Comparison of ENCODE assay signal across 10 cellular contexts in genomic region chrX:65705439-65705838, GRCh38. TPM values are rescaled to one million over a fixed set of nuclear protein-coding genes. Genes with fewer than 3 reads are reported as not detected.
A peak's percentile ranks its signal among the peaks of the same experiment; 100 is the strongest.
DNase-seq lines count a peak whose midpoint lies in the region; ATAC-seq and TF ChIP-seq lines count a peak whose summit lies in the region.
"Had no signal": no experiment of that assay in that cellular context is flagged by ENCODE, and none has a peak within 500 bp of the region (broad histone marks: within the 10 kb centered on the region; RNA-seq: fewer than 3 reads in every experiment).

No MANE protein-coding gene starts in this region.

- H3K36me3 ChIP-seq in BLaER1 treated with 17β-estradiol and CSF1 and Interleukin-3, amounts not matched to agents 10 nM and 100 nM = peaks cover 16 to 95% (median 67%) of the 10 kb centered on the region in 11 experiments; a peak in 20 of 22 replicates
- H3K36me3 ChIP-seq in KMS-11 (ENCODE audit: insufficient read depth) = no peaks in the 10 kb centered on the region
- peaks cover 11% of the 10 kb centered on the region for H3K36me3 ChIP-seq in osteoblast (ENCODE audit: insufficient read depth, low read length)
- peaks cover 0 to 2% of the 10 kb centered on the region in 2 donors for H3K36me3 ChIP-seq in aorta (ENCODE audit: control insufficient read depth in 1 of 2, insufficient read depth in 2 of 2, low read length in 1 of 2)

- H3K27me3 Mint-ChIP-seq in central memory CD8-positive, alpha-beta T cell = no peaks in the 10 kb centered on the region

- no peak overlapping the region for H2AFZ ChIP-seq in KMS-11 (ENCODE audit: low read depth)
- H2AFZ ChIP-seq in osteoblast (ENCODE audit: low read length) = no peak overlapping the region

- 52 to 53% methylated on average over 5 of the region's 5 CpGs for WGBS in aorta, 2 donors

- peak overlapping the region in 1 of 11 experiments; percentile 0; a peak in 1 of 22 replicates for H3K9ac ChIP-seq in BLaER1 treated with 17β-estradiol and CSF1 and Interleukin-3, amounts not matched to agents 10 nM and 100 nM
- no peak overlapping the region for H3K9ac ChIP-seq in KMS-11

- TF ChIP-seq CTCF in KMS-11 (conservative IDR thresholded peaks at IDR 0.05; ENCODE audit: low read depth, low read length) = no peak
- TF ChIP-seq CTCF in osteoblast (IDR thresholded peaks at IDR 0.05; ENCODE audit: extremely low read depth, low read depth, low read length) = no peak

- peaks cover 58% of the 10 kb centered on the region for H3K4me1 Mint-ChIP-seq in central memory CD8-positive, alpha-beta T cell

- peaks cover 0 to 6% (median 0%) of the 10 kb centered on the region in 11 experiments; a peak in 3 of 22 replicates for H3K9me3 ChIP-seq in BLaER1 treated with 17β-estradiol and CSF1 and Interleukin-3, amounts not matched to agents 10 nM and 100 nM (replicated peaks in 1 of 11)
- H3K9me3 ChIP-seq in osteoblast (ENCODE audit: low read depth, low read length) (no peaks in the 10 kb centered on the region), aorta (ENCODE audit: control insufficient read depth, low read length) (no peaks in the 10 kb centered on the region)

- peak overlapping the region; percentile 65 for H3K4me3 Mint-ChIP-seq in central memory CD8-positive, alpha-beta T cell

- H3K9me3 Mint-ChIP-seq in central memory CD8-positive, alpha-beta T cell = no peaks in the 10 kb centered on the region

- no peak for ATAC-seq in central memory CD8-positive, alpha-beta T cell (replicated peaks; ENCODE audit: extremely low read depth, poor library complexity, severe bottlenecking)
- ATAC-seq in aorta (ENCODE audit: low FRiP score) (no peak), HG03354 (IDR thresholded peaks at IDR 0.05; ENCODE audit: poor library complexity, severe bottlenecking, unreplicated experiment) (no peak), GM21576 (IDR thresholded peaks at IDR 0.05; ENCODE audit: unreplicated experiment) (no peak)

- H3K4me3 ChIP-seq in BLaER1 treated with 17β-estradiol and CSF1 and Interleukin-3, amounts not matched to agents 10 nM and 100 nM = no peak overlapping the region
- H3K4me3 ChIP-seq in KMS-11 (IDR thresholded peaks at IDR 0.05; ENCODE audit: insufficient read depth, low read depth, low read length) (no peak overlapping the region), osteoblast (ENCODE audit: insufficient read depth, low read length) (no peak overlapping the region), aorta (ENCODE audit: low read length in 2 of 2) (no peak overlapping the region)

- intact Hi-C loops in aorta (cut with DNase I) = loop anchor here (2.0 to 5.0 kb wide), 2 partner anchors 63 to 108 kb away; no protein-coding TSS in a partner anchor

- peaks cover 55 to 69% (median 62%) of the 10 kb centered on the region in 10 experiments for H3K4me1 ChIP-seq in BLaER1 treated with 17β-estradiol and CSF1 and Interleukin-3, amounts not matched to agents 10 nM and 100 nM
- H3K4me1 ChIP-seq in KMS-11 (ENCODE audit: low read depth, poor library complexity, severe bottlenecking) (peaks cover 62% of the 10 kb centered on the region), osteoblast (ENCODE audit: insufficient read depth, low read length) (peaks cover 28% of the 10 kb centered on the region), aorta (ENCODE audit: control insufficient read depth in 1 of 2, insufficient read depth in 2 of 2, low read length in 2 of 2) (peaks cover 2 to 4% of the 10 kb centered on the region in 2 donors)

- peaks cover 0 to 28% (median 7%) of the 10 kb centered on the region in 11 experiments; a peak in 8 of 22 replicates for H3K27me3 ChIP-seq in BLaER1 treated with 17β-estradiol and CSF1 and Interleukin-3, amounts not matched to agents 10 nM and 100 nM
- H3K27me3 ChIP-seq in KMS-11 (ENCODE audit: insufficient read depth, low read depth) (no peaks in the 10 kb centered on the region), osteoblast (ENCODE audit: insufficient read depth, low read length) (no peaks in the 10 kb centered on the region), aorta (ENCODE audit: control insufficient read depth in 1 of 2, insufficient read depth in 2 of 2, low read length in 1 of 2) (no peaks in the 10 kb centered on the region)

- peaks cover 80% of the 10 kb centered on the region for H3K79me2 ChIP-seq in KMS-11 (ENCODE audit: insufficient read depth, low read depth)
- peaks cover 74% of the 10 kb centered on the region for H3K79me2 ChIP-seq in osteoblast (ENCODE audit: insufficient read depth, low read length)

- peak overlapping the region; percentile 65 for H3K27ac Mint-ChIP-seq in central memory CD8-positive, alpha-beta T cell (ENCODE audit: low read depth)

- H4K20me1 ChIP-seq in BLaER1 treated with 17β-estradiol and CSF1 and Interleukin-3, amounts not matched to agents 10 nM and 100 nM = peaks cover 55 to 95% (median 81%) of the 10 kb centered on the region in 11 experiments
- H4K20me1 ChIP-seq in KMS-11 (ENCODE audit: insufficient read depth) (no peaks in the 10 kb centered on the region), osteoblast (ENCODE audit: insufficient read depth, low read length) (peaks cover 38% of the 10 kb centered on the region)

- DNase-seq in central memory CD8-positive, alpha-beta T cell (ENCODE audit: low spot score in 2 of 2) = no peak
- DNase-seq in osteoblast (ENCODE audit: insufficient read length, low spot score, missing footprints) = no peak
- no peak for DNase-seq in aorta
- DNase-seq in SHP77 (lab: John Stamatoyannopoulos, UW) = no peak
- DNase-seq: head of caudate nucleus had no signal

- peaks cover 18% of the 10 kb centered on the region for H3K36me3 Mint-ChIP-seq in central memory CD8-positive, alpha-beta T cell (ENCODE audit: insufficient read depth)

- peak overlapping the region in 7 of 11 experiments; percentile 4 to 44 (median 35); a peak in 6 of 22 replicates for H3K27ac ChIP-seq in BLaER1 treated with 17β-estradiol and CSF1 and Interleukin-3, amounts not matched to agents 10 nM and 100 nM
- H3K27ac ChIP-seq in KMS-11 (peak overlapping the region; percentile 29; the same call in 1 of the 2 replicates), osteoblast (ENCODE audit: low read depth, low read length) (peak overlapping the region; percentile 26), aorta (ENCODE audit: low read depth in 1 of 2, low read length in 2 of 2) (peak overlapping the region in 1 of 2 donors; percentile 89)
- H3K27ac ChIP-seq: VCaP had no signal

- H3K4me2 ChIP-seq in BLaER1 treated with 17β-estradiol and CSF1 and Interleukin-3, amounts not matched to agents 10 nM and 100 nM = peak overlapping the region; percentile 36 to 94 (median 57)
- H3K4me2 ChIP-seq in KMS-11 (peak overlapping the region; percentile 9; the same call in 1 of the 2 replicates), osteoblast (ENCODE audit: insufficient read depth, low read length) (no peak overlapping the region)

RNA-seq across cellular contexts. Expression of gene MSN, which starts 38.0 kb away (rescaled TPM):
- total RNA-seq in osteoblast (236 and 249 TPM in 2 replicates), aorta (100 to 1,000 TPM; 374 to 532 TPM)
- polyA plus RNA-seq in aorta = 100 to 1,000 TPM; 128 to 160 TPM
